15 cellular contexts compared by ENCODE assay signal in the genomic region with DNA sequence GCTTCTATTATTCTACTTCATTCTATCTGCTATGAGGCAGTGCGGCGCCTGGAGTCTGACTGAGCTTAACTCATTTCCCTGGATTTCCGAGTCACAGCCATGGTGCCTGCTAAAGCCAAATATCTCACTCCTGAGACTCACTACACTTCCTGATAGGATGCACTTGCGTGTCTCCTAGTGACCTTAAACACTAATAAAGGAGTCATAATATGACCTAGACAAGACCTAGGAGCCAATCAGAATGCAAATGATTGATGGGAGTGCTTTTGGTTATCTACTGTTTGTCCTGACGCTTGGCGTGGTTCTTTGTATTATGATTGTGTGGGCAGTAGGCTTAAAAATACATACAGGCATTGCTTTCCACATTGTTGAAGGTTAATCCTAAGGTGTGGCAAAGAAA.
"Had no signal": no experiment of that assay in that cellular context is flagged by ENCODE, and none has a peak within 500 bp of the region (broad histone marks: within the 10 kb centered on the region; RNA-seq: fewer than 3 reads in every experiment).

No MANE protein-coding gene starts in this region.

- H3K4me3 ChIP-seq: SK-N-MC, spleen, upper lobe of right lung had no signal

- ATAC-seq: activated T-cell treated with anti-CD3 and anti-CD28 coated beads, Interleukin-2, amount 50 U/mL, for 72 hours; left lobe of liver; natural killer cell treated with Interleukin-12 subunit alpha and Interleukin-12 subunit beta and Interleukin-15 and Interleukin-18, amount 100 ng/mL, for 72 hours; sciatic nerve; stimulated activated naive CD8-positive, alpha-beta T cell treated with anti-CD3 and anti-CD28 coated beads, Interleukin-15, amount 100 ng/mL, for 72 hours; upper lobe of right lung had no signal

- H3K4me1 ChIP-seq: spleen, upper lobe of right lung had no signal

- H3K27ac ChIP-seq: SK-N-MC, upper lobe of right lung had no signal

- H3K27me3 ChIP-seq: upper lobe of right lung had no signal

- H3K36me3 ChIP-seq: spleen, upper lobe of right lung had no signal

- DNase-seq: activated CD4-positive, alpha-beta T cell treated with anti-CD3 and anti-CD28 coated beads, Interleukin-2, amount 10 ng/mL, durations not matched to agents 7 days and 5 days; activated CD8-positive, alpha-beta memory T cell treated with anti-CD3 and anti-CD28 coated beads, Interleukin-2, amount 50 U/mL, for 48 hours; activated gamma-delta T cell; activated naive CD8-positive, alpha-beta T cell treated with anti-CD3 and anti-CD28 coated beads for 36 hours; activated T-cell treated with anti-CD3 and anti-CD28 coated beads, Interleukin-2, amount 50 U/mL, for 72 hours; amygdala; islet precursor cell; occipital lobe; spleen; stimulated activated naive CD8-positive, alpha-beta T cell treated with anti-CD3 and anti-CD28 coated beads, Interleukin-15, amount 100 ng/mL, for 72 hours; upper lobe of right lung had no signal

- H3K9me3 ChIP-seq: spleen, upper lobe of right lung had no signal
